Comparison of ENCODE assay signal across 21 cellular contexts in genomic region chr12:79327465-79327864, GRCh38.
A peak's percentile ranks its signal among the peaks of the same experiment; 100 is the strongest.
DNase-seq lines count a peak whose midpoint lies in the region; ATAC-seq, FAIRE-seq and TF ChIP-seq lines count a peak whose summit lies in the region.
"Had no signal": no experiment of that assay in that cellular context is flagged by ENCODE, and none has a peak within 500 bp of the region (broad histone marks: within the 10 kb centered on the region; RNA-seq: fewer than 3 reads in every experiment).

No MANE protein-coding gene starts in this region.

- H3K27me3 ChIP-seq in adipocyte (replicated peaks; ENCODE audit: control insufficient read depth, insufficient read depth, low read length) = no peaks in the 10 kb centered on the region
- no peaks in the 10 kb centered on the region for H3K27me3 ChIP-seq in parathyroid adenoma (ENCODE audit: control insufficient read depth, insufficient read depth, low read length)
- H3K27me3 ChIP-seq in prostate gland (replicated peaks; ENCODE audit: insufficient read depth) = no peaks in the 10 kb centered on the region
- H3K27me3 ChIP-seq: BLaER1 treated with 17β-estradiol and CSF1 and Interleukin-3, amounts not matched to agents 10 nM and 100 nM had no signal

- H3K4me2 ChIP-seq in parathyroid adenoma (ENCODE audit: low read length) = no peak overlapping the region
- H3K4me2 ChIP-seq: BLaER1 treated with 17β-estradiol and CSF1 and Interleukin-3, amounts not matched to agents 10 nM and 100 nM had no signal

- TF ChIP-seq CTCF in parathyroid adenoma (IDR thresholded peaks at IDR 0.05) (no peak), prostate gland (IDR thresholded peaks at IDR 0.05) (no peak)

- intact Hi-C loops in prostate gland (cut with DNase I) = no loop called here

- FAIRE-seq in H54 (lab: Jason Lieb, UNC) = peak; percentile 38
- FAIRE-seq: GM12892, GM19239 had no signal

- no peak overlapping the region for H3K9ac ChIP-seq in adipocyte (ENCODE audit: low read length)
- no peak overlapping the region for H3K9ac ChIP-seq in parathyroid adenoma
- H3K9ac ChIP-seq: BLaER1 treated with 17β-estradiol and CSF1 and Interleukin-3, amounts not matched to agents 10 nM and 100 nM had no signal

- TF ChIP-seq POLR2A in H54 (IDR thresholded peaks at IDR 0.05; ENCODE audit: low read depth, low read length) (no peak), prostate gland (IDR thresholded peaks at IDR 0.05) (no peak)

- H3K4me3 Mint-ChIP-seq in T-helper 2 cell treated with Interferon-gamma antibody and Interleukin-4, amounts not matched to agents 5 μg/mL and 100 μg/mL, for 36 hours = no peak overlapping the region
- H3K4me3 Mint-ChIP-seq: CD4-positive, CD25-positive, alpha-beta regulatory T cell; HFFc6 had no signal

- H3K4me1 Mint-ChIP-seq in T-helper 2 cell treated with Interferon-gamma antibody and Interleukin-4, amounts not matched to agents 5 μg/mL and 100 μg/mL, for 36 hours (ENCODE audit: low read depth) = no peaks in the 10 kb centered on the region
- H3K4me1 Mint-ChIP-seq: CD4-positive, CD25-positive, alpha-beta regulatory T cell had no signal

- H3K4me1 ChIP-seq in adipocyte (ENCODE audit: control insufficient read depth, insufficient read depth, low read length) (peaks cover 4% of the 10 kb centered on the region), parathyroid adenoma (peaks cover 8% of the 10 kb centered on the region), prostate gland (replicated peaks) (no peaks in the 10 kb centered on the region)
- H3K4me1 ChIP-seq: BLaER1 treated with 17β-estradiol and CSF1 and Interleukin-3, amounts not matched to agents 10 nM and 100 nM had no signal

- H3K36me3 ChIP-seq in adipocyte (ENCODE audit: control insufficient read depth, insufficient read depth, low read length, severe bottlenecking) (no peaks in the 10 kb centered on the region), parathyroid adenoma (ENCODE audit: control insufficient read depth, insufficient read depth, low read length) (no peaks in the 10 kb centered on the region), prostate gland (no peaks in the 10 kb centered on the region)
- H3K36me3 ChIP-seq: HAP-1 had no signal

- H3K79me2 ChIP-seq in parathyroid adenoma = no peaks in the 10 kb centered on the region

- ATAC-seq in GM19023 (IDR thresholded peaks at IDR 0.05; ENCODE audit: unreplicated experiment) = no peak

- H3K9me3 ChIP-seq in adipocyte (ENCODE audit: control insufficient read depth, low read length) (no peaks in the 10 kb centered on the region), parathyroid adenoma (ENCODE audit: control insufficient read depth, low read length) (no peaks in the 10 kb centered on the region), prostate gland (no peaks in the 10 kb centered on the region)
- H3K9me3 ChIP-seq: BLaER1 treated with 17β-estradiol and CSF1 and Interleukin-3, amounts not matched to agents 10 nM and 100 nM; HAP-1 had no signal

- H3K36me3 Mint-ChIP-seq in T-helper 2 cell treated with Interferon-gamma antibody and Interleukin-4, amounts not matched to agents 5 μg/mL and 100 μg/mL, for 36 hours (ENCODE audit: low read depth) = no peaks in the 10 kb centered on the region
- H3K36me3 Mint-ChIP-seq: CD4-positive, CD25-positive, alpha-beta regulatory T cell had no signal

- no peaks in the 10 kb centered on the region for H3K9me3 Mint-ChIP-seq in T-helper 2 cell treated with Interferon-gamma antibody and Interleukin-4, amounts not matched to agents 5 μg/mL and 100 μg/mL, for 36 hours
- H3K9me3 Mint-ChIP-seq: HFFc6 had no signal

- H3K27me3 Mint-ChIP-seq in T-helper 2 cell treated with Interferon-gamma antibody and Interleukin-4, amounts not matched to agents 5 μg/mL and 100 μg/mL, for 36 hours (ENCODE audit: low read depth) = no peaks in the 10 kb centered on the region
- H3K27me3 Mint-ChIP-seq: CD4-positive, CD25-positive, alpha-beta regulatory T cell had no signal

- H3K27ac ChIP-seq in cingulate gyrus (ENCODE audit: low read depth, low read length) (peak overlapping the region; percentile 3), parathyroid adenoma (no peak overlapping the region), prostate gland (no peak overlapping the region)
- H3K27ac ChIP-seq: BLaER1 treated with 17β-estradiol and CSF1 and Interleukin-3, amounts not matched to agents 10 nM and 100 nM had no signal

- H3K4me3 ChIP-seq in adipocyte (ENCODE audit: low read length) = no peak overlapping the region
- H3K4me3 ChIP-seq in parathyroid adenoma (ENCODE audit: low read depth, low read length) = no peak overlapping the region
- no peak overlapping the region for H3K4me3 ChIP-seq in prostate gland
- H3K4me3 ChIP-seq: BLaER1 treated with 17β-estradiol and CSF1 and Interleukin-3, amounts not matched to agents 10 nM and 100 nM; HAP-1 had no signal

- DNase-seq in H54 (ENCODE audit: insufficient read length, low spot score) (no peak), adipocyte (ENCODE audit: low read depth) (peak; percentile 6), prostate gland (ENCODE audit: low spot score) (no peak)
- DNase-seq in T-helper 2 cell treated with Interferon-gamma antibody and Interleukin-4, amounts not matched to agents 5 μg/mL and 100 μg/mL, for 36 hours (ENCODE audit: low spot score) = no peak
- DNase-seq: AML-193; Calu3; CD4-positive, CD25-positive, alpha-beta regulatory T cell; DMS 273 treated with DMSO at 0.1 percent for 48 hours; DND-41; GDM1; GOT3; HFFc6; IMR-90; KBM-7 had no signal

- WGBS in prostate gland = 91% methylated on average over 1 of the region's 1 CpG

- peak overlapping the region; percentile 25 for H2AFZ ChIP-seq in parathyroid adenoma

- H3K27ac Mint-ChIP-seq in T-helper 2 cell treated with Interferon-gamma antibody and Interleukin-4, amounts not matched to agents 5 μg/mL and 100 μg/mL, for 36 hours = no peak overlapping the region
- H3K27ac Mint-ChIP-seq: CD4-positive, CD25-positive, alpha-beta regulatory T cell; HFFc6 had no signal
